Comparison of ENCODE assay signal across 31 cellular contexts in the genomic region with DNA sequence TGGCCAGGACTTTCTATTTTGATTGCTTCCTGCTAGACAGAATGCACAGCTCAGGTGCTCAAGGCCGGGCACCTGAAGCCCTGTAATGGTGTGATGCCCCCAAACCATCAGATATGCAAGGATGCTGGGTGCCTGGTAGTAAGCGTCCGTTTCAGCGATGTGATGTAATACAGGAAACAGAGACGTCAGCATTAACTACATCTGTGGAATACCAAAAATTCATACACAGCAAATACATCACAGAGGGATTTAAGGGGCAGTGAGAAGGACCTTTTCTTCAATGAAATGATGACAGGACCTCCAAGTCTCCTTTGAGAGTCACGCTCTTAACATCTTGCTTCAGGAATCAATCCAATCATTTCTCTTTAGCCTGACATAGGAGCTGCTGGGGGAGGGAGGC.
"Had no signal": no experiment of that assay in that cellular context is flagged by ENCODE, and none has a peak within 500 bp of the region (broad histone marks: within the 10 kb centered on the region; RNA-seq: fewer than 3 reads in every experiment).

No MANE protein-coding gene starts in this region.

- H3K27ac ChIP-seq: ovary, parathyroid adenoma, psoas muscle, skin epidermis, spleen, suprapubic skin, thoracic aorta, thyroid gland, tibial nerve, upper lobe of left lung, vagina had no signal

- H3K4me3 ChIP-seq: ovary, psoas muscle, skin epidermis, smooth muscle cell, spleen, suprapubic skin, thoracic aorta, thyroid gland, tibial nerve, upper lobe of left lung, vagina had no signal

- FAIRE-seq: urothelium cell line had no signal

- H3K27me3 ChIP-seq: ovary, spleen, suprapubic skin, thyroid gland, tibial nerve, upper lobe of left lung, vagina had no signal

- ATAC-seq: naive thymus-derived CD8-positive, alpha-beta T cell; natural killer cell treated with Interleukin-12 subunit alpha and Interleukin-12 subunit beta and Interleukin-15 and Interleukin-18, amount 100 ng/mL, for 72 hours; psoas muscle; right cardiac atrium; sciatic nerve; stimulated activated memory B cell treated with anti-CD40 and anti-IgM and Interleukin-4, amounts not matched to agents 10 μg/mL and 1 μg/mL and 100 μg/mL, for 72 hours; stimulated activated naive CD8-positive, alpha-beta T cell treated with anti-CD3 and anti-CD28 coated beads, Interleukin-15, amount 100 ng/mL, for 72 hours; stimulated activated naive CD8-positive, alpha-beta T cell treated with anti-CD3 and anti-CD28 coated beads, Interleukin-15, Interleukin-2, amounts not matched to agents 100 U/mL and 50 U/mL, for 24 hours had no signal

- H3K4me1 ChIP-seq: parathyroid adenoma, psoas muscle, spleen, suprapubic skin, thyroid gland, vagina had no signal

- H3K9ac ChIP-seq: parathyroid adenoma had no signal

- H3K79me2 ChIP-seq: parathyroid adenoma had no signal

- DNase-seq: naive thymus-derived CD8-positive, alpha-beta T cell; nephron progenitor cell; occipital lobe; posterior cingulate gyrus; psoas muscle; right cardiac atrium; spleen; stimulated activated CD4-positive, alpha-beta T cell treated with anti-CD3 and anti-CD28 coated beads, Interleukin-12 subunit alpha, Interleukin-12 subunit beta, amount 100 ng/mL, for 4 hours; stimulated activated CD4-positive, alpha-beta T cell treated with anti-CD3 and anti-CD28 coated beads, Interleukin-1b, Interleukin-23, amount 100 ng/mL, for 48 hours; stimulated activated CD4-positive, alpha-beta T cell treated with anti-CD3 and anti-CD28 coated beads, Interleukin-4, amount 100 ng/mL, for 1 hour; stimulated activated CD4-positive, alpha-beta T cell treated with anti-CD3 and anti-CD28 coated beads, Interleukin-4, amount 100 ng/mL, for 4 hours; stimulated activated CD8-positive, alpha-beta memory T cell treated with anti-CD3 and anti-CD28 coated beads, Interleukin-4, amount 100 ng/mL, for 48 hours; stimulated activated naive CD4-positive, alpha-beta T cell; stimulated activated naive CD8-positive, alpha-beta T cell treated with anti-CD3 and anti-CD28 coated beads, Interleukin-15, amount 100 ng/mL, for 72 hours; stimulated activated naive CD8-positive, alpha-beta T cell treated with anti-CD3 and anti-CD28 coated beads, Interleukin-15, Interleukin-2, amounts not matched to agents 100 U/mL and 50 U/mL, for 24 hours; substantia nigra; thyroid gland; trophoblast cell; upper lobe of left lung had no signal

- H3K9me3 ChIP-seq: ovary, psoas muscle, spleen, suprapubic skin, thoracic aorta, thyroid gland, tibial nerve, upper lobe of left lung, vagina had no signal

- H3K4me2 ChIP-seq: smooth muscle cell had no signal

- H3K36me3 ChIP-seq: ovary, thyroid gland, vagina had no signal

- H2AFZ ChIP-seq: parathyroid adenoma had no signal
